Comparison of ENCODE assay signal across 8 cellular contexts in the genomic region with DNA sequence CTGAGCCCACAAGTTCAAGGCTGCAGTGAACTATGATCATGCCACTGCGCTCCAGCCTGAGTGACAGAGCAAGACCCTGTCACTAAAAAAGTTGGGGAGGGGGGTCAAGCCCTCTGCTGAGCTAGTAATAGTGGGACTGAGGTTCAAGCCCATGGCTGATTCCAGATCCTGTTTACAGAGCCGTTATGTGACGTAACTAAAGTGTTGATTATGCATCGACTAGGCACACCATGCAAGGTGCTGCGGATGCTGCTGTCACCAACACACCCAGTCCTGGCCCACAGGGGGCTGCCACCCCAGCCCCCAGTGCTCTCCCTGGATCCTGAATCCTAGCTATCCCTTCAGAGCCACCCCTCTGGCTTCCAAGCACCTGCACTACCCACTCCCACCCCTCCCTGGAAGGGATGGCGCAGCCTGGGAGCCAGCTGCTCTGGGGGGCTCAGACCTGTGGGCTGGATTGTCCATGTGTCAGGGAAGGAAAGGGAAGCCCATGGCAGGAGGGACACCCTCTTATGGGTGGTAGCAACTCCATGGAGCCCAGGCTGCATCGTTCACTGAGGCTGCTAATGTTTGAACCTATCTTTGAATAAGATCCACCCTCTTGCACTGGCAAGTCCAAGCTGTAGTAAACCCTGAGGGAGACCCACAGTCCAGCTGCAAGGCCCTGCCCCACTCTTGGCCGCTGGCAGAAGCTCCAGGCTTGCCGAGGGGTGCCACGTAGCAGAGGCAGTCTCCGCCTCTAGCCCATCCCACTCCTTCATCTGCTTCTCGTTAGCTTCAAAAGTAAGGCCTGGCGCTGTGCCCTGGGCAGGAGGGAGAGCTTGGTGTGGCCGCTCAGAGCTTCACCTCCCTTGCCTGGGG.
A peak's percentile ranks its signal among the peaks of the same experiment; 100 is the strongest.
DNase-seq lines count a peak whose midpoint lies in the region; ATAC-seq, FAIRE-seq and TF ChIP-seq lines count a peak whose summit lies in the region.

No MANE protein-coding gene starts in this region.

- no peaks in the 10 kb centered on the region for H3K79me2 ChIP-seq in astrocyte (ENCODE audit: insufficient read depth, low read length)

- H3K4me3 ChIP-seq in astrocyte (ENCODE audit: insufficient read depth, low read depth, low read length) (no peak overlapping the region), upper lobe of left lung (peak overlapping the region in 2 of 4 donors; percentile 12 to 17)

- peaks cover 0 to 3% (median 0%) of the 10 kb centered on the region in 7 donors for H3K9me3 Mint-ChIP-seq in CD14-positive monocyte
- no peaks in the 10 kb centered on the region for H3K9me3 Mint-ChIP-seq in astrocyte (ENCODE audit: unreplicated experiment)

- TF ChIP-seq CTCF in CD14-positive monocyte (IDR thresholded peaks at IDR 0.05) (no peak), astrocyte (IDR thresholded peaks at IDR 0.05; ENCODE audit: insufficient read depth, low read depth, low read length) (no peak), upper lobe of left lung (IDR thresholded peaks at IDR 0.05) (no peak)

- H3K9ac ChIP-seq in astrocyte (ENCODE audit: low read length), result peak overlapping the region; percentile 66

- DNase-seq in CD14-positive monocyte (ENCODE audit: low spot score), result peak; percentile 1
- peak; percentile 61 for DNase-seq in NCI-H1105 treated with DMSO at 0.1 percent for 48 hours (lab: John Stamatoyannopoulos, UW)
- DNase-seq in astrocyte (ENCODE audit: low read depth), result peak; percentile 93
- peak; percentile 78 for DNase-seq in left kidney (ENCODE audit: low read depth, low spot score)
- DNase-seq in upper lobe of left lung, result peak; percentile 75 to 92

- peaks cover 18% of the 10 kb centered on the region for H3K4me1 ChIP-seq in astrocyte (ENCODE audit: insufficient read depth, low read length)
- H3K4me1 ChIP-seq in upper lobe of left lung, result peaks cover 26 to 39% (median 34%) of the 10 kb centered on the region in 4 donors

- no peak for FAIRE-seq in astrocyte (lab: Jason Lieb, UNC)

- H3K27me3 ChIP-seq in astrocyte (ENCODE audit: insufficient read depth, low read length), result no peaks in the 10 kb centered on the region
- no peaks in the 10 kb centered on the region for H3K27me3 ChIP-seq in upper lobe of left lung

- no peaks in the 10 kb centered on the region for H3K36me3 ChIP-seq in astrocyte (ENCODE audit: insufficient read depth, low read length)
- no peaks in the 10 kb centered on the region for H3K36me3 ChIP-seq in upper lobe of left lung

- TF ChIP-seq EP300 in upper lobe of left lung (IDR thresholded peaks at IDR 0.05), result no peak

- peak overlapping the region; percentile 76 for H2AFZ ChIP-seq in astrocyte (ENCODE audit: low read depth, low read length)

- ATAC-seq in upper lobe of left lung (ENCODE audit: low FRiP score in 2 of 2) (peak; percentile 85 to 89), GM19023 (IDR thresholded peaks at IDR 0.05; ENCODE audit: unreplicated experiment) (no peak), GM18517 (IDR thresholded peaks at IDR 0.05; ENCODE audit: unreplicated experiment) (no peak), HG02938 (IDR thresholded peaks at IDR 0.05; ENCODE audit: unreplicated experiment) (no peak)

- H3K4me3 Mint-ChIP-seq in CD14-positive monocyte, result no peak overlapping the region
- no peak overlapping the region for H3K4me3 Mint-ChIP-seq in astrocyte (ENCODE audit: unreplicated experiment)

- WGBS in upper lobe of left lung, 2 donors, result 44 to 64% methylated on average over 5 to 14 of the region's 14 CpGs

- peaks cover 19% of the 10 kb centered on the region for H3K4me1 Mint-ChIP-seq in CD14-positive monocyte
- H3K4me1 Mint-ChIP-seq in astrocyte (ENCODE audit: low read depth, unreplicated experiment), result no peaks in the 10 kb centered on the region

- intact Hi-C loops in CD14-positive monocyte (cut with micrococcal nuclease), result no loop called here

- peak in 1 of 4 donors; percentile 44 for TF ChIP-seq POLR2A in upper lobe of left lung (IDR thresholded peaks at IDR 0.05)

- H3K4me2 ChIP-seq in astrocyte (ENCODE audit: low read length), result peak overlapping the region; percentile 49

- H3K27me3 Mint-ChIP-seq in CD14-positive monocyte (ENCODE audit: low read depth in 3 of 3), result peaks cover 7 to 8% (median 8%) of the 10 kb centered on the region in 3 donors
- peaks cover 50% of the 10 kb centered on the region for H3K27me3 Mint-ChIP-seq in astrocyte (ENCODE audit: low read depth, unreplicated experiment)

- H3K9me3 ChIP-seq in astrocyte (ENCODE audit: insufficient read depth, low read depth, low read length) (no peaks in the 10 kb centered on the region), upper lobe of left lung (no peaks in the 10 kb centered on the region)

- no peaks in the 10 kb centered on the region for H4K20me1 ChIP-seq in astrocyte (ENCODE audit: insufficient read depth, low read length)

- no peak overlapping the region for H3K27ac ChIP-seq in astrocyte (ENCODE audit: low read depth, low read length)
- peak overlapping the region; percentile 4 to 73 (median 49) for H3K27ac ChIP-seq in upper lobe of left lung

- no peak overlapping the region for H3K27ac Mint-ChIP-seq in CD14-positive monocyte
- H3K27ac Mint-ChIP-seq in astrocyte (ENCODE audit: unreplicated experiment), result no peak overlapping the region

- H3K36me3 Mint-ChIP-seq in CD14-positive monocyte, result no peaks in the 10 kb centered on the region
- H3K36me3 Mint-ChIP-seq in astrocyte (ENCODE audit: low read depth, unreplicated experiment), result no peaks in the 10 kb centered on the region

Comparison
In these comparisons a context has a peak if more than half of its experiments do, and no peak if none do; other contexts are left out.
1. DNase-seq: peak in every context shown above with its lines; median percentile 93 in astrocyte; 84 in upper lobe of left lung; 78 in left kidney; 61 in NCI-H1105 treated with DMSO at 0.1 percent for 48 hours; 1 in CD14-positive monocyte.
2. ATAC-seq: peak in upper lobe of left lung (2 of 2); none in GM19023 (single experiment), GM18517 (single experiment) and HG02938 (single experiment).